11 cellular contexts compared by ENCODE assay signal in the genomic region with DNA sequence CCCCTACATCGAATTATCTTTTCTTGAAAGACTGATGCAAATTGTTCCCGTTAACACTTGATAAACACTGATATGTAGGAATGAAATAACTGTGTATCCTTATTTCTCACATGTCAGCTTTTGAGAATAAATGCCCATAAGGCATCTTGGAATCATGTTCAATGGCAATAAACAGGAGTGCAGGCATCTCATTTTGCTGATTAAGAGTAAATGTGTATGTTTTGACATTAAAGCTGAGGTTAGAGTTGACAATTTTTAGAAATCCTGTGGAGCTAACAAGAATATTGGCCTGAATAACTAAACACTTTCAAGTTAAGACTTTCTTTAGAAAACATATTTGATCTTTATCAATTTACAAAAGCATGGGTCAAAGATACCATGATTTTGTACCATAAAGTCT.
"Had no signal": no experiment of that assay in that cellular context is flagged by ENCODE, and none has a peak within 500 bp of the region (broad histone marks: within the 10 kb centered on the region; RNA-seq: fewer than 3 reads in every experiment).

No MANE protein-coding gene starts in this region.

- FAIRE-seq: H1, H54 had no signal

- ATAC-seq: GM23338, HCT116 had no signal

- H2AFZ ChIP-seq: GM23248, GM23338 had no signal

- H3K27ac ChIP-seq: GM23248 had no signal

- H3K4me3 ChIP-seq: GM23248, GM23338, HAP-1 had no signal

- H3K4me1 ChIP-seq: HAP-1 had no signal

- H3K36me3 ChIP-seq: HAP-1 had no signal

- H3K9me3 ChIP-seq: HAP-1 had no signal

- H3K4me2 ChIP-seq: GM23338 had no signal

- H3K9ac ChIP-seq: GM23248 had no signal

- DNase-seq: GM23248, GOT3, H7, H9, HCEC 1CT, HFFc6 had no signal
